In the genomic region with DNA sequence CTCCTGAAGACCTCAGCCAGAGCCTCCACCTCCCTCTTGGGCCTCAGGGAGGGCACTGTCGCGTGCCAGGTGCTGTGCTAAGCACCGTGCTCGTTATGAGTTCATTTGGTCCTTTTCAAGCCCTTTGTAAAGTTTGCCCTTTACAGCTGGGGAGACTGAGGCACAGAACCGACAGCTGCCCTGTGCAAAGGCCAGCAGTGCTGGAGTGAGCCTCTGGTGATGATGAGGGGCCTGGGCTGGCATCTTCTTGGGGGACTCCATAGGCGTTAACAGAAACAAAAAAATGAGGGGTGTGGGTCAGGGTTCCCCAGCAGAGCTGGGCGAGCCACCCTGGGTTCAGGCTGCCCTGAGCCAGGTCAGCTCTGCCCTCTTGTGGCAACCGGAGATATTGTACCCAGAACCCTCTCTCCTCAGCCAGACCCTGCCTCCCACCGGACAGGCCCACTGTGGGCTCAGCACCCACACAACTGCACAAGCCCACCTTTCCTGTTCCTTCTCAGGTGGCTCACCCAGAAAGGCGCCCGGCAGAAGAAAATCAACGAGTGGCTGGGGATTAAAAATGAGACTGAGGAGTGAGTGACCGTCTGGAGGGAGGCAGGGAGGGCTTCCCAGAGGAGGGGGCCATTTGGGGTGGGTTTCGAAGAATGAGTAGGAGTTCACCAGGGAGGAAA, we compare ENCODE assay signal across 9 cellular contexts. TPM values are rescaled to one million over a fixed set of nuclear protein-coding genes. Genes with fewer than 3 reads are reported as not detected.
DNase-seq lines count a peak whose midpoint lies in the region; ATAC-seq and TF ChIP-seq lines count a peak whose summit lies in the region.
"Had no signal": no experiment of that assay in that cellular context is flagged by ENCODE, and none has a peak within 500 bp of the region (broad histone marks: within the 10 kb centered on the region; RNA-seq: fewer than 3 reads in every experiment).

No MANE protein-coding gene starts in this region.

- no peak overlapping the region for H3K27ac ChIP-seq in VCaP
- no peak overlapping the region for H3K27ac ChIP-seq in transverse colon

- no peak for TF ChIP-seq EP300 in transverse colon (IDR thresholded peaks at IDR 0.05; ENCODE audit: low read depth)

- DNase-seq in EL (peak; percentile 45), HT-29 (ENCODE audit: low spot score) (peak; percentile 45), cardiac fibroblast (ENCODE audit: low read depth in 2 of 2) (peak; percentile 47 to 50), lung microvascular endothelial cell (ENCODE audit: low read depth in 2 of 2) (peak; percentile 47 to 55), transverse colon (peak; percentile 61)

- peaks cover 0 to 8% (median 5%) of the 10 kb centered on the region in 4 donors for H3K4me1 ChIP-seq in transverse colon

- peaks cover 0 to 26% (median 15%) of the 10 kb centered on the region in 4 donors for H3K36me3 ChIP-seq in transverse colon

- peak; percentile 85 for TF ChIP-seq CTCF in VCaP (conservative IDR thresholded peaks at IDR 0.05)
- TF ChIP-seq CTCF in cardiac fibroblast (IDR thresholded peaks at IDR 0.05; ENCODE audit: low read depth, low read length), result peak; percentile 73
- TF ChIP-seq CTCF in transverse colon (IDR thresholded peaks at IDR 0.05), result peak; percentile 71 to 78 (median 75)

- intact Hi-C loops in transverse colon (cut with DNase I; ENCODE audit: low total_unique reads), result loop anchor here (5.0 kb wide), 1 partner anchor 334 kb away; no protein-coding TSS in a partner anchor

- no peaks in the 10 kb centered on the region for H3K9me3 ChIP-seq in transverse colon

- ATAC-seq in HG02571 (IDR thresholded peaks at IDR 0.05; ENCODE audit: unreplicated experiment) (no peak), GM19455 (IDR thresholded peaks at IDR 0.05; ENCODE audit: unreplicated experiment) (no peak)

- no peak for TF ChIP-seq POLR2A in transverse colon (IDR thresholded peaks at IDR 0.05)

- in situ Hi-C loops in transverse colon (cut with MboI; ENCODE audit: low pct_ligation_motif_present in 1 of 4, low pct_unique_long_range_greater_than_20kb in 1 of 4, low sequenced_read_pairs in 3 of 4), result no loop called here

- H3K27me3 ChIP-seq in transverse colon, result no peaks in the 10 kb centered on the region

- H3K4me3 ChIP-seq in cardiac fibroblast (replicated peaks in 1 of 2; ENCODE audit: low read depth in 2 of 2, low read length in 2 of 2), result no peak overlapping the region
- H3K4me3 ChIP-seq in transverse colon, result no peak overlapping the region
- H3K4me3 ChIP-seq: skin epidermis had no signal

- 53% methylated on average over 14 of the region's 14 CpGs; no CpG with 5 or more reads in 1 of the 2 donors for WGBS in transverse colon (ENCODE audit: low coverage in 1 of 2), 2 donors

RNA-seq across cellular contexts. Expression of a gene that starts 5.5 kb away (rescaled TPM):
- 58.9 and 74.6 TPM in 2 replicates for total RNA-seq in HT-29 (2014; rRNA removed; shearing (Covaris generic))
- total RNA-seq in lung microvascular endothelial cell (4.4 TPM in 2 replicates), transverse colon (10 to 100 TPM in 3 of 4 donors, 1 to 10 TPM in 1; 10.0 to 50.8 (median 32.8) TPM)

RNA-seq across cellular contexts. Expression of a gene that starts 15.1 kb away (rescaled TPM):
- total RNA-seq in HT-29 (2014; rRNA removed; shearing (Covaris generic)), result 26.4 and 37.7 TPM in 2 replicates
- total RNA-seq in lung microvascular endothelial cell (1.5 and 1.6 TPM in 2 replicates), transverse colon (100 to 1,000 TPM in 1 of 4 donors, 10 to 100 TPM in 3; 30.5 to 135 (median 31.2) TPM)

RNA-seq across cellular contexts. Expression of a gene that starts 24.9 kb away (rescaled TPM):
- total RNA-seq in HT-29 (2014; rRNA removed; shearing (Covaris generic)), result 42.3 and 54.3 TPM in 2 replicates
- total RNA-seq in lung microvascular endothelial cell (6.3 and 8.1 TPM in 2 replicates), transverse colon (10 to 100 TPM in 3 of 4 donors, 1 to 10 TPM in 1; 1.6 to 22.3 (median 12.6) TPM)

RNA-seq across cellular contexts. Expression of a gene that starts 35.7 kb away (rescaled TPM):
- 1.2 and 2.7 TPM in 2 replicates for total RNA-seq in HT-29 (2014; rRNA removed; shearing (Covaris generic))
- total RNA-seq in lung microvascular endothelial cell (0.22 and 0.40 TPM in 2 replicates), transverse colon (1 to 10 TPM in 3 of 4 donors, not detected in 1; 2.2 to 8.6 (median 3.8) TPM)

RNA-seq across cellular contexts. Expression of a gene that starts 58.1 kb away (rescaled TPM):
- total RNA-seq in HT-29 (2014; rRNA removed; shearing (Covaris generic)), result 3.4 TPM in 1 of 2 replicates, not detected in the other
- under 0.01 TPM in 2 replicates for total RNA-seq in lung microvascular endothelial cell
- total RNA-seq in transverse colon, result 10 to 100 TPM in 2 of 4 donors, 1 to 10 TPM in 2; 3.0 to 18.3 (median 7.7) TPM

Comparison
In these comparisons a context has a peak if more than half of its experiments do, and no peak if none do; other contexts are left out.
1. RNA of a gene that starts 15.1 kb away (total RNA-seq): 26.4 to 37.7 TPM in HT-29 and 30.5 to 135 TPM in transverse colon; 1.5 to 1.6 TPM in lung microvascular endothelial cell; every median in the first group is over 10 times any median in the second.
2. Peak in every context shown above with its lines, with median percentiles within 50 percentile points of each other: DNase-seq and CTCF ChIP-seq.